1 cellular context compared by ENCODE assay signal in genomic region chr7:69541769-69542432, GRCh38. TPM values are rescaled to one million over a fixed set of nuclear protein-coding genes. Genes with fewer than 3 reads are reported as not detected.
"Had no signal": no experiment of that assay in that cellular context is flagged by ENCODE, and none has a peak within 500 bp of the region (broad histone marks: within the 10 kb centered on the region; RNA-seq: fewer than 3 reads in every experiment).

No MANE protein-coding gene starts in this region.

RNA-seq across cellular contexts. Expression of gene AUTS2, which starts 56.4 kb away (rescaled TPM):
- total RNA-seq: PC-9 had no signal
